24 cellular contexts compared by ENCODE assay signal in genomic region chr20:34628026-34628425, GRCh38. TPM values are rescaled to one million over a fixed set of nuclear protein-coding genes. Genes with fewer than 3 reads are reported as not detected.
DNase-seq lines count a peak whose midpoint lies in the region; ATAC-seq and TF ChIP-seq lines count a peak whose summit lies in the region.
"Had no signal": no experiment of that assay in that cellular context is flagged by ENCODE, and none has a peak within 500 bp of the region (broad histone marks: within the 10 kb centered on the region; RNA-seq: fewer than 3 reads in every experiment).

No MANE protein-coding gene starts in this region.

- H3K36me3 ChIP-seq in heart left ventricle = peaks cover 0 to 18% (median 9%) of the 10 kb centered on the region in 9 donors
- H3K36me3 ChIP-seq in aorta (ENCODE audit: control insufficient read depth in 1 of 2, insufficient read depth in 2 of 2, low read length in 1 of 2) = peaks cover 0 to 2% of the 10 kb centered on the region in 2 donors

- H3K9me3 ChIP-seq in heart left ventricle (no peaks in the 10 kb centered on the region), aorta (ENCODE audit: control insufficient read depth, low read length) (no peaks in the 10 kb centered on the region)
- H3K9me3 ChIP-seq: body of pancreas, tibial artery had no signal

- ATAC-seq in heart left ventricle = no peak
- no peak for ATAC-seq in Right ventricle myocardium inferior
- ATAC-seq in left colon = peak; percentile 38
- ATAC-seq in GM21390 (IDR thresholded peaks at IDR 0.05; ENCODE audit: unreplicated experiment) = no peak
- ATAC-seq in aorta (ENCODE audit: low FRiP score) = no peak
- ATAC-seq: activated CD4-positive, alpha-beta T cell treated with anti-CD3 and anti-CD28 coated beads for 36 hours; activated CD8-positive, alpha-beta T cell treated with anti-CD3 and anti-CD28 coated beads, Interleukin-2, amount 10 ng/mL, durations not matched to agents 7 days and 5 days; body of pancreas; sciatic nerve had no signal

- TF ChIP-seq POLR2A in heart left ventricle (IDR thresholded peaks at IDR 0.05) = no peak

- H3K4me3 ChIP-seq in heart left ventricle (no peak overlapping the region), aorta (ENCODE audit: low read length in 2 of 2) (no peak overlapping the region)
- H3K4me3 ChIP-seq: body of pancreas, tibial artery had no signal

- intact Hi-C loops in heart left ventricle (cut with DNase I) (loop anchor here in 1 of 10 donors (5.0 kb wide), 1 partner anchor 46 kb away; no protein-coding TSS in a partner anchor), Right ventricle myocardium inferior (cut with DNase I) (loop anchor here (2.0 to 5.0 kb wide), 2 partner anchors 49 to 74 kb away; partner anchors contain the start of gene TP53INP2), left colon (cut with DNase I, micrococcal nuclease) (no loop called here), aorta (cut with DNase I) (no loop called here)

- 70 to 89% (median 82%) methylated on average over 2 of the region's 2 CpGs for WGBS in heart left ventricle, 4 donors
- WGBS in aorta, 2 donors = 82 to 86% methylated on average over 2 of the region's 2 CpGs

- peak overlapping the region; percentile 47 to 83 (median 64) for H3K27ac ChIP-seq in heart left ventricle
- peak overlapping the region; percentile 55 for H3K27ac ChIP-seq in VCaP
- no peak overlapping the region for H3K27ac ChIP-seq in aorta (ENCODE audit: low read depth in 1 of 2, low read length in 2 of 2)
- H3K27ac ChIP-seq: body of pancreas, tibial artery had no signal

- in situ Hi-C loops in G401 (cut with HindIII; ENCODE audit: low sequenced_read_pairs) = no loop called here

- H3K4me1 ChIP-seq in heart left ventricle (peaks cover 0 to 16% (median 4%) of the 10 kb centered on the region in 12 donors), aorta (ENCODE audit: control insufficient read depth in 1 of 2, insufficient read depth in 2 of 2, low read length in 2 of 2) (no peaks in the 10 kb centered on the region)
- H3K4me1 ChIP-seq: body of pancreas, tibial artery had no signal

- TF ChIP-seq CTCF in heart left ventricle (IDR thresholded peaks at IDR 0.05) (no peak), VCaP (conservative IDR thresholded peaks at IDR 0.05) (no peak)

- H3K27me3 ChIP-seq in heart left ventricle (no peaks in the 10 kb centered on the region), aorta (ENCODE audit: control insufficient read depth in 1 of 2, insufficient read depth in 2 of 2, low read length in 1 of 2) (no peaks in the 10 kb centered on the region)
- H3K27me3 ChIP-seq: body of pancreas, tibial artery had no signal

- DNase-seq in heart left ventricle (no peak), Right ventricle myocardium inferior (ENCODE audit: missing footprints) (no peak), left colon (no peak), ureter (ENCODE audit: low spot score) (peak; percentile 5), G401 (ENCODE audit: low spot score) (no peak), aorta (no peak)
- DNase-seq: activated CD4-positive, alpha-beta T cell treated with anti-CD3 and anti-CD28 coated beads for 36 hours; activated CD8-positive, alpha-beta T cell treated with anti-CD3 and anti-CD28 coated beads, Interleukin-2, amount 10 ng/mL, durations not matched to agents 7 days and 5 days; activated naive CD4-positive, alpha-beta T cell treated with anti-CD3 and anti-CD28 coated beads for 36 hours; body of pancreas; DMS79 treated with DMSO at 0.1 percent for 48 hours; H7; hippocampal formation; Kasumi-1; MV-4-11; NCI-H226; posterior cingulate gyrus; SIG-M5; stimulated activated CD4-positive, alpha-beta T cell treated with anti-CD3 and anti-CD28 coated beads, Interleukin-12 subunit alpha, Interleukin-12 subunit beta, amount 100 ng/mL, for 4 hours; stimulated activated CD4-positive, alpha-beta T cell treated with anti-CD3 and anti-CD28 coated beads, Interleukin-4, amount 100 ng/mL, for 24 hours; tibial artery had no signal

RNA-seq across cellular contexts. Expression of gene PIGU, which starts 48.9 kb away (rescaled TPM):
- total RNA-seq in heart left ventricle (10 to 100 TPM; 10.8 to 20.8 (median 15.0) TPM), Right ventricle myocardium inferior (12.9 TPM), left colon (10 to 100 TPM; 20.7 to 26.4 TPM), ureter (33.5 TPM), aorta (10 to 100 TPM; 10.1 to 11.0 TPM)
- polyA plus RNA-seq in heart left ventricle (10 to 100 TPM; 21.0 to 24.8 TPM), aorta (10 to 100 TPM in 1 of 2 donors, 1 to 10 TPM in 1; 6.5 to 17.3 TPM)
- total RNA-seq in G401 (2014; rRNA removed; shearing (Covaris generic)) = 11.8 and 15.8 TPM in 2 replicates

Comparison
In these comparisons a context has a peak if more than half of its experiments do, and no peak if none do; other contexts are left out.
1. H3K27ac ChIP-seq: peak in heart left ventricle (12 of 12) and VCaP (single experiment); none in aorta (0 of 2).